Comparison of ENCODE assay signal across 24 cellular contexts in genomic region chr9:105333811-105334210, GRCh38.
A peak's percentile ranks its signal among the peaks of the same experiment; 100 is the strongest.
DNase-seq lines count a peak whose midpoint lies in the region; ATAC-seq and TF ChIP-seq lines count a peak whose summit lies in the region.
"Had no signal": no experiment of that assay in that cellular context is flagged by ENCODE, and none has a peak within 500 bp of the region (broad histone marks: within the 10 kb centered on the region; RNA-seq: fewer than 3 reads in every experiment).

No MANE protein-coding gene starts in this region.

- H3K27me3 Mint-ChIP-seq in CD14-positive monocyte (ENCODE audit: low read depth in 3 of 3): no peaks in the 10 kb centered on the region
- H3K27me3 Mint-ChIP-seq: naive thymus-derived CD8-positive, alpha-beta T cell had no signal

- peaks cover 53% of the 10 kb centered on the region for H3K4me1 ChIP-seq in osteoblast (ENCODE audit: insufficient read depth, low read length)
- H3K4me1 ChIP-seq: BE2C had no signal

- no peak for DNase-seq in CD14-positive monocyte (ENCODE audit: low spot score)
- peak; percentile 15 for DNase-seq in OCI-M1 (lab: John Stamatoyannopoulos, UW)
- DNase-seq in dorsolateral prefrontal cortex: no peak
- DNase-seq in osteoblast (ENCODE audit: insufficient read length, low spot score, missing footprints): no peak
- DNase-seq in putamen (ENCODE audit: low spot score): no peak
- no peak for DNase-seq in NCI-H1048 (lab: John Stamatoyannopoulos, UW)
- DNase-seq: activated CD4-positive, alpha-beta T cell treated with anti-CD3 and anti-CD28 coated beads for 4 hours; activated effector memory CD4-positive, alpha-beta T cell treated with Interleukin-2 at 50 U/mL for 16 hours; BE2C; COR-L47; H7; left ventricle myocardium superior; naive thymus-derived CD8-positive, alpha-beta T cell; NCI-H1694 treated with DMSO at 0.1 percent for 48 hours; occipital lobe; stimulated activated CD8-positive, alpha-beta memory T cell treated with anti-CD3 and anti-CD28 coated beads, Interleukin-4, amount 100 ng/mL, for 48 hours; stomach; transverse colon had no signal

- H3K4me3 Mint-ChIP-seq in CD14-positive monocyte: no peak overlapping the region
- H3K4me3 Mint-ChIP-seq: naive thymus-derived CD8-positive, alpha-beta T cell had no signal

- no peaks in the 10 kb centered on the region for H4K20me1 ChIP-seq in osteoblast (ENCODE audit: insufficient read depth, low read length)

- H3K9me3 ChIP-seq in osteoblast (ENCODE audit: low read depth, low read length): no peaks in the 10 kb centered on the region
- H3K9me3 ChIP-seq: A549, BE2C, stomach, transverse colon had no signal

- TF ChIP-seq CTCF in CD14-positive monocyte (IDR thresholded peaks at IDR 0.05) (no peak), dorsolateral prefrontal cortex (IDR thresholded peaks at IDR 0.05 in 54 of 56, conservative IDR thresholded peaks at IDR 0.05 in 2 of 56; ENCODE audit: low read depth in 1 of 56, partially characterized antibody in 56 of 56) (no peak), osteoblast (IDR thresholded peaks at IDR 0.05; ENCODE audit: extremely low read depth, low read depth, low read length) (no peak)

- H3K4me1 Mint-ChIP-seq in CD14-positive monocyte: peaks cover 4% of the 10 kb centered on the region

- H3K27me3 ChIP-seq in dorsolateral prefrontal cortex (no peaks in the 10 kb centered on the region), osteoblast (ENCODE audit: insufficient read depth, low read length) (no peaks in the 10 kb centered on the region)
- H3K27me3 ChIP-seq: BE2C, stomach, transverse colon had no signal

- H3K36me3 Mint-ChIP-seq in CD14-positive monocyte: peaks cover 40 to 71% of the 10 kb centered on the region in 2 donors

- H3K4me2 ChIP-seq in osteoblast (ENCODE audit: insufficient read depth, low read length): peak overlapping the region; percentile 9
- H3K4me2 ChIP-seq: A549 had no signal

- H3K36me3 ChIP-seq in osteoblast (ENCODE audit: insufficient read depth, low read length): peaks cover 9% of the 10 kb centered on the region
- H3K36me3 ChIP-seq: BE2C had no signal

- no peaks in the 10 kb centered on the region for H3K9me3 Mint-ChIP-seq in CD14-positive monocyte
- H3K9me3 Mint-ChIP-seq: naive thymus-derived CD8-positive, alpha-beta T cell had no signal

- intact Hi-C loops in CD14-positive monocyte (cut with micrococcal nuclease): no loop called here
- intact Hi-C loops in dorsolateral prefrontal cortex (cut with DNase I): no loop called here

- H3K4me3 ChIP-seq in dorsolateral prefrontal cortex (no peak overlapping the region), osteoblast (ENCODE audit: insufficient read depth, low read length) (no peak overlapping the region)
- H3K4me3 ChIP-seq: A549, skin epidermis, stomach, transverse colon had no signal

- peaks cover 3% of the 10 kb centered on the region for H3K79me2 ChIP-seq in osteoblast (ENCODE audit: insufficient read depth, low read length)

- H3K27ac ChIP-seq in dorsolateral prefrontal cortex (peak overlapping the region in 50 of 59 donors; percentile 1 to 99 (median 64)), osteoblast (ENCODE audit: low read depth, low read length) (peak overlapping the region; percentile 98)
- H3K27ac ChIP-seq: A549, HL-60, skin epidermis had no signal

- H2AFZ ChIP-seq in osteoblast (ENCODE audit: low read length): peak overlapping the region; percentile 6

- peak overlapping the region in 6 of 7 donors; percentile 4 to 75 (median 62) for H3K27ac Mint-ChIP-seq in CD14-positive monocyte
- H3K27ac Mint-ChIP-seq: naive thymus-derived CD8-positive, alpha-beta T cell had no signal

- ATAC-seq in HG02970 (IDR thresholded peaks at IDR 0.05; ENCODE audit: low FRiP score, unreplicated experiment) (no peak), HG03354 (IDR thresholded peaks at IDR 0.05; ENCODE audit: poor library complexity, severe bottlenecking, unreplicated experiment) (no peak)
- ATAC-seq: A549; esophagus mucosa; left ventricle myocardium superior; naive thymus-derived CD8-positive, alpha-beta T cell had no signal
